In genomic region chr22:49507607-49508292, GRCh38 we compare ENCODE assay signal across 19 cellular contexts.
DNase-seq lines count a peak whose midpoint lies in the region; ATAC-seq and TF ChIP-seq lines count a peak whose summit lies in the region.
"Had no signal": no experiment of that assay in that cellular context is flagged by ENCODE, and none has a peak within 500 bp of the region (broad histone marks: within the 10 kb centered on the region; RNA-seq: fewer than 3 reads in every experiment).

No MANE protein-coding gene starts in this region.

- H3K4me1 Mint-ChIP-seq in endodermal cell: peaks cover 1% of the 10 kb centered on the region

- TF ChIP-seq EP300 in stomach (IDR thresholded peaks at IDR 0.05): no peak

- no peak overlapping the region for H3K4me3 ChIP-seq in endodermal cell (ENCODE audit: low read length)
- H3K4me3 ChIP-seq in stomach: no peak overlapping the region
- H3K4me3 ChIP-seq: GM23338 had no signal

- no peak overlapping the region for H3K4me3 Mint-ChIP-seq in endodermal cell
- H3K4me3 Mint-ChIP-seq: CD4-positive, CD25-positive, alpha-beta regulatory T cell; CD8-positive, alpha-beta memory T cell; GM23338 had no signal

- H3K4me1 ChIP-seq in endodermal cell (ENCODE audit: control insufficient read depth, insufficient read depth, low read length) (no peaks in the 10 kb centered on the region), stomach (no peaks in the 10 kb centered on the region)
- H3K4me1 ChIP-seq: BE2C had no signal

- intact Hi-C loops in stomach (cut with DNase I; ENCODE audit: low total_unique reads): no loop called here

- no peak for ATAC-seq in HG03571 (IDR thresholded peaks at IDR 0.05; ENCODE audit: unreplicated experiment)
- ATAC-seq: GM23338 had no signal

- H3K9ac ChIP-seq in endodermal cell (ENCODE audit: extremely low read depth, low read length, poor library complexity, severe bottlenecking): no peak overlapping the region

- H3K27me3 Mint-ChIP-seq in endodermal cell (ENCODE audit: insufficient read depth): peaks cover 2% of the 10 kb centered on the region
- H3K27me3 Mint-ChIP-seq: CD4-positive, CD25-positive, alpha-beta regulatory T cell; CD8-positive, alpha-beta memory T cell had no signal

- no peak for TF ChIP-seq CTCF in endodermal cell (conservative IDR thresholded peaks at IDR 0.05)
- no peak for TF ChIP-seq CTCF in stomach (IDR thresholded peaks at IDR 0.05)

- DNase-seq in activated effector memory CD4-positive, alpha-beta T cell treated with anti-CD3 and anti-CD28 coated beads, Interleukin-2, amount 50 U/mL, for 16 hours: peak; percentile 24
- no peak for DNase-seq in activated effector memory CD4-positive, alpha-beta T cell treated with Interleukin-2 at 50 U/mL for 16 hours
- peak; percentile 76 for DNase-seq in cerebellar cortex (ENCODE audit: low spot score)
- DNase-seq in endodermal cell: peak; percentile 6
- DNase-seq in stomach: peak; percentile 18
- no peak for DNase-seq in NCI-H446 treated with DMSO at 0.1 percent for 48 hours (lab: John Stamatoyannopoulos, UW)
- DNase-seq in SHP77 (lab: John Stamatoyannopoulos, UW): no peak
- DNase-seq: ACHN; BE2C; CD4-positive, CD25-positive, alpha-beta regulatory T cell; CD8-positive, alpha-beta memory T cell; COR-L47; DMS153; DMS79; GF-D8; HCEC 1CT had no signal

- H3K9me3 ChIP-seq in endodermal cell (ENCODE audit: control insufficient read depth, low read length): peaks cover 6% of the 10 kb centered on the region
- peaks cover 0 to 19% (median 16%) of the 10 kb centered on the region in 4 donors for H3K9me3 ChIP-seq in stomach
- H3K9me3 ChIP-seq: BE2C had no signal

- H3K36me3 Mint-ChIP-seq in endodermal cell (ENCODE audit: low read depth): no peaks in the 10 kb centered on the region
- H3K36me3 Mint-ChIP-seq: CD4-positive, CD25-positive, alpha-beta regulatory T cell had no signal

- TF ChIP-seq POLR2A in stomach (IDR thresholded peaks at IDR 0.05): no peak

- 95 to 96% methylated on average over 19 to 22 of the region's 22 CpGs for WGBS in endodermal cell (ENCODE audit: insufficient coverage in 1 of 2, insufficient read length in 1 of 2), 2 experiments
- 89 to 94% (median 92%) methylated on average over 22 of the region's 22 CpGs for WGBS in stomach, 5 donors

- H3K27me3 ChIP-seq in endodermal cell (ENCODE audit: control insufficient read depth, insufficient read depth, low read length, poor library complexity, severe bottlenecking): no peaks in the 10 kb centered on the region
- no peaks in the 10 kb centered on the region for H3K27me3 ChIP-seq in stomach
- H3K27me3 ChIP-seq: BE2C had no signal

- H3K27ac Mint-ChIP-seq in endodermal cell: no peak overlapping the region
- H3K27ac Mint-ChIP-seq: CD8-positive, alpha-beta memory T cell; GM23338 had no signal

- peaks cover 16% of the 10 kb centered on the region for H3K9me3 Mint-ChIP-seq in endodermal cell

- H3K27ac ChIP-seq in endodermal cell (ENCODE audit: low read depth, low read length) (no peak overlapping the region), stomach (no peak overlapping the region)
- H3K27ac ChIP-seq: HL-60 had no signal

- H3K36me3 ChIP-seq in endodermal cell (ENCODE audit: control insufficient read depth, insufficient read depth, low read length) (no peaks in the 10 kb centered on the region), stomach (no peaks in the 10 kb centered on the region)
- H3K36me3 ChIP-seq: BE2C had no signal

Comparison
In these comparisons a context has a peak if more than half of its experiments do, and no peak if none do; other contexts are left out.
1. DNase-seq: peak in activated effector memory CD4-positive, alpha-beta T cell treated with anti-CD3 and anti-CD28 coated beads, Interleukin-2, amount 50 U/mL, for 16 hours (single experiment), cerebellar cortex (single experiment), endodermal cell (single experiment) and stomach (single experiment); none in activated effector memory CD4-positive, alpha-beta T cell treated with Interleukin-2 at 50 U/mL for 16 hours (single experiment), NCI-H446 treated with DMSO at 0.1 percent for 48 hours (single experiment) and SHP77 (0 of 2).